In the genomic region with DNA sequence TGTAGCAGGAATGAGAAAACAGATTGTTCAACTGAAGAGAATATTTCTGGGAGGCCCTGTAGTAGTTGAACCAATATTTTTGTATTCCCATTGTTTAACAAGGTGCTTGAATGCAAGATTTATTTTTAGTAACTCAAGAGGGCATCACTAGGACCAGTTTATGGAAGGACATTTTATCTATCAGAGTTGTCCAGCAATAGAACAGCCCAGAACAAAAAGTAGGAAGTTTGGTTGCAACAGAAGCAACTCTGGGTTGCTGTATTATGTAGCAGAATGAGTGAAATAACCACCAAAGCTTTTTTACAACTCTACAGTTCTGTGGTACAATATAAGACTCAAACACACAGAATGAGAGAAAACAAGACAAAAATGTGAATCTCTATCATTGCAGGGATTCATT, we compare ENCODE assay signal across 1 cellular context.
TF ChIP-seq lines count a peak whose summit lies in the region.

No MANE protein-coding gene starts in this region.

TF ChIP-seq in liver, 16 proteins besides CTCF, POLR2A, EP300 and RAD21:
- TF ChIP-seq, protein P1, sequence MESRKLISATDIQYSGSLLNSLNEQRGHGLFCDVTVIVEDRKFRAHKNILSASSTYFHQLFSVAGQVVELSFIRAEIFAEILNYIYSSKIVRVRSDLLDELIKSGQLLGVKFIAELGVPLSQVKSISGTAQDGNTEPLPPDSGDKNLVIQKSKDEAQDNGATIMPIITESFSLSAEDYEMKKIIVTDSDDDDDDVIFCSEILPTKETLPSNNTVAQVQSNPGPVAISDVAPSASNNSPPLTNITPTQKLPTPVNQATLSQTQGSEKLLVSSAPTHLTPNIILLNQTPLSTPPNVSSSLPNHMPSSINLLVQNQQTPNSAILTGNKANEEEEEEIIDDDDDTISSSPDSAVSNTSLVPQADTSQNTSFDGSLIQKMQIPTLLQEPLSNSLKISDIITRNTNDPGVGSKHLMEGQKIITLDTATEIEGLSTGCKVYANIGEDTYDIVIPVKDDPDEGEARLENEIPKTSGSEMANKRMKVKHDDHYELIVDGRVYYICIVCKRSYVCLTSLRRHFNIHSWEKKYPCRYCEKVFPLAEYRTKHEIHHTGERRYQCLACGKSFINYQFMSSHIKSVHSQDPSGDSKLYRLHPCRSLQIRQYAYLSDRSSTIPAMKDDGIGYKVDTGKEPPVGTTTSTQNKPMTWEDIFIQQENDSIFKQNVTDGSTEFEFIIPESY (IDR thresholded peaks at IDR 0.05) = no peak
- TF ChIP-seq, protein P2, sequence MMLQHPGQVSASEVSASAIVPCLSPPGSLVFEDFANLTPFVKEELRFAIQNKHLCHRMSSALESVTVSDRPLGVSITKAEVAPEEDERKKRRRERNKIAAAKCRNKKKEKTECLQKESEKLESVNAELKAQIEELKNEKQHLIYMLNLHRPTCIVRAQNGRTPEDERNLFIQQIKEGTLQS (IDR thresholded peaks at IDR 0.05) = no peak
